5 cellular contexts compared by ENCODE assay signal in genomic region chr11:60188466-60188865, GRCh38. TPM values are rescaled to one million over a fixed set of nuclear protein-coding genes. Genes with fewer than 3 reads are reported as not detected.
"Had no signal": no experiment of that assay in that cellular context is flagged by ENCODE, and none has a peak within 500 bp of the region (broad histone marks: within the 10 kb centered on the region; RNA-seq: fewer than 3 reads in every experiment).

No MANE protein-coding gene starts in this region.

RNA-seq across cellular contexts. Expression of gene MS4A6A, which starts 5.6 kb away (rescaled TPM):
- total RNA-seq: fibroblast of lung, lung microvascular endothelial cell had no signal
- polyA plus RNA-seq: fibroblast of lung had no signal

RNA-seq across cellular contexts. Expression of gene MS4A4E, which starts 54.5 kb away (rescaled TPM):
- total RNA-seq: fibroblast of lung, frontal cortex, glomerular endothelial cell, lung microvascular endothelial cell had no signal
- polyA plus RNA-seq: fibroblast of lung; naive thymus-derived CD4-positive, alpha-beta T cell had no signal
